In the genomic region with DNA sequence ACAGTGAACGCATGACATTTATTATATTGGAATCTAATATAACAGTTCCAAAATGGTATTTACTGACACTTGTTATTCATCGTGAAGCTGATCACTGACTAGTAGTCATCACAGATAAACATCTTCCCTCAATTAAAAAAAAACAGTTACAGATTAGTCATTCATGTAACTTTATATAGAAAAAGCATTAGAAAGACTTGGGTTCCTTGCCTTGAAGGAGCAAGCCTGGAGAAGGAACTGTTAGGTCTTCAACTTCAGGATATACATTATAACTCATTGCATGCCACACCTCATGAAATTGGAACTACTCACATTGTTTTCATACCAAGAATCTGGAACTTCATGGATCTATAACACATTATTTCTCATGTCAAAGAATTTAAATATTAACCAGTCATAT, we compare ENCODE assay signal across 16 cellular contexts.
DNase-seq lines count a peak whose midpoint lies in the region; TF ChIP-seq lines count a peak whose summit lies in the region.
"Had no signal": no experiment of that assay in that cellular context is flagged by ENCODE, and none has a peak within 500 bp of the region (broad histone marks: within the 10 kb centered on the region; RNA-seq: fewer than 3 reads in every experiment).

No MANE protein-coding gene starts in this region.

- no peak for TF ChIP-seq CTCF in mammary epithelial cell (conservative IDR thresholded peaks at IDR 0.05 in 1 of 2, IDR thresholded peaks at IDR 0.05 in 1 of 2; ENCODE audit: extremely low read depth in 1 of 2, insufficient read depth in 1 of 2, low read depth in 1 of 2, low read length in 2 of 2)
- TF ChIP-seq CTCF in breast epithelium (IDR thresholded peaks at IDR 0.05) = no peak

- CTCF ChIA-PET in mammary epithelial cell (lab: Charles Lee; ENCODE audit: low non-redundant PET) = no interaction called here

- H2AFZ ChIP-seq in mammary epithelial cell (ENCODE audit: low read depth, low read length) = no peak overlapping the region
- H2AFZ ChIP-seq: GM23338 had no signal

- H3K4me1 ChIP-seq in mammary epithelial cell (ENCODE audit: insufficient read depth, low read length) (peaks cover 38% of the 10 kb centered on the region), breast epithelium (no peaks in the 10 kb centered on the region)
- H3K4me1 ChIP-seq: BLaER1 treated with 17β-estradiol and CSF1 and Interleukin-3, amounts not matched to agents 10 nM and 100 nM had no signal

- no peaks in the 10 kb centered on the region for H3K79me2 ChIP-seq in mammary epithelial cell (ENCODE audit: insufficient read depth, low read length)

- BruUV-seq in mammary epithelial cell (replicated peaks; lab: Mats Ljungman, UMichigan) = no TSS peak

- 45% methylated on average over 2 of the region's 2 CpGs for WGBS in mammary epithelial cell (ENCODE audit: low coverage, missing lambda C conversion rate)

- H3K9me3 ChIP-seq in mammary epithelial cell (replicated peaks; ENCODE audit: insufficient read depth, low read length) (no peaks in the 10 kb centered on the region), breast epithelium (peaks cover 0 to 9% of the 10 kb centered on the region in 2 donors)

- intact Hi-C loops in mammary epithelial cell (cut with micrococcal nuclease) (no loop called here), breast epithelium (cut with DNase I; ENCODE audit: low total_unique reads) (no loop called here)

- H3K36me3 ChIP-seq in mammary epithelial cell (ENCODE audit: insufficient read depth, low read length) (no peaks in the 10 kb centered on the region), breast epithelium (no peaks in the 10 kb centered on the region)
- H3K36me3 ChIP-seq: BLaER1 treated with 17β-estradiol and CSF1 and Interleukin-3, amounts not matched to agents 10 nM and 100 nM had no signal

- H3K27ac ChIP-seq in mammary epithelial cell (ENCODE audit: insufficient read depth, low read depth, low read length) = peak overlapping the region; percentile 26
- H3K27ac ChIP-seq in breast epithelium = no peak overlapping the region
- H3K27ac ChIP-seq in epithelial cell of prostate = peak overlapping the region; percentile 84
- H3K27ac ChIP-seq: BLaER1 treated with 17β-estradiol and CSF1 and Interleukin-3, amounts not matched to agents 10 nM and 100 nM had no signal

- in situ Hi-C loops in mammary epithelial cell (cut with MboI; ENCODE audit: low sequenced_read_pairs in 2 of 2) = no loop called here

- H3K9ac ChIP-seq in mammary epithelial cell (ENCODE audit: insufficient read depth, low read length) = no peak overlapping the region
- H3K9ac ChIP-seq: BLaER1 treated with 17β-estradiol and CSF1 and Interleukin-3, amounts not matched to agents 10 nM and 100 nM had no signal

- H3K27me3 ChIP-seq in mammary epithelial cell (ENCODE audit: insufficient read depth, low read length) = no peaks in the 10 kb centered on the region
- no peaks in the 10 kb centered on the region for H3K27me3 ChIP-seq in breast epithelium
- H3K27me3 ChIP-seq: BLaER1 treated with 17β-estradiol and CSF1 and Interleukin-3, amounts not matched to agents 10 nM and 100 nM had no signal

- H4K20me1 ChIP-seq in mammary epithelial cell (ENCODE audit: insufficient read depth, low read length) = no peaks in the 10 kb centered on the region
- H4K20me1 ChIP-seq: BLaER1 treated with 17β-estradiol and CSF1 and Interleukin-3, amounts not matched to agents 10 nM and 100 nM had no signal

- H3K4me3 ChIP-seq in mammary epithelial cell (replicated peaks in 1 of 3; ENCODE audit: insufficient read depth in 1 of 3, low read depth in 2 of 3, low read length in 3 of 3) (no peak overlapping the region), breast epithelium (no peak overlapping the region)
- H3K4me3 ChIP-seq: BLaER1 treated with 17β-estradiol and CSF1 and Interleukin-3, amounts not matched to agents 10 nM and 100 nM; GM23338 had no signal

- peak overlapping the region; percentile 23 for H3K4me2 ChIP-seq in mammary epithelial cell (ENCODE audit: insufficient read depth, low read depth, low read length)
- H3K4me2 ChIP-seq: BLaER1 treated with 17β-estradiol and CSF1 and Interleukin-3, amounts not matched to agents 10 nM and 100 nM; GM23338 had no signal

- dilution Hi-C loops in mammary epithelial cell (cut with HindIII; ENCODE audit: low sequenced_read_pairs) = no loop called here

- peak; percentile 51 for DNase-seq in mammary epithelial cell
- no peak for DNase-seq in breast epithelium (ENCODE audit: low spot score in 2 of 2)
- DNase-seq in amniotic epithelial cell (ENCODE audit: low read depth) = peak; percentile 8
- no peak for DNase-seq in epithelial cell of prostate (ENCODE audit: low read depth, low spot score)
- no peak for DNase-seq in NCI-H748 treated with DMSO at 0.1 percent for 48 hours (lab: John Stamatoyannopoulos, UW)
- no peak for DNase-seq in NCI-H1436 treated with DMSO at 0.1 percent for 48 hours (lab: John Stamatoyannopoulos, UW)
- DNase-seq in NCI-H1092 treated with DMSO at 0.1 percent for 48 hours (lab: John Stamatoyannopoulos, UW) = no peak
- DNase-seq in activated T-cell treated with anti-CD3 and anti-CD28 coated beads, Interleukin-2, amount 50 U/mL, for 48 hours = no peak
- DNase-seq: 8988T; ACHN; CD4-positive, CD25-positive, alpha-beta regulatory T cell; DND-41; GDM1; H7 had no signal

- TF ChIP-seq POLR2A in breast epithelium (IDR thresholded peaks at IDR 0.05) = no peak

Comparison
In these comparisons a context has a peak if more than half of its experiments do, and no peak if none do; other contexts are left out.
1. DNase-seq: peak in mammary epithelial cell (single experiment) and amniotic epithelial cell (single experiment); none in breast epithelium (0 of 2), epithelial cell of prostate (single experiment), NCI-H748 treated with DMSO at 0.1 percent for 48 hours (single experiment), NCI-H1436 treated with DMSO at 0.1 percent for 48 hours (single experiment), NCI-H1092 treated with DMSO at 0.1 percent for 48 hours (single experiment) and activated T-cell treated with anti-CD3 and anti-CD28 coated beads, Interleukin-2, amount 50 U/mL, for 48 hours (0 of 2).
2. H3K27ac ChIP-seq: peak in mammary epithelial cell (single experiment) and epithelial cell of prostate (single experiment); none in breast epithelium (0 of 2).